Comparison of ENCODE assay signal across 8 cellular contexts in genomic region chr3:192916455-192917257, GRCh38. TPM values are rescaled to one million over a fixed set of nuclear protein-coding genes. Genes with fewer than 3 reads are reported as not detected.
DNase-seq lines count a peak whose midpoint lies in the region; ATAC-seq and TF ChIP-seq lines count a peak whose summit lies in the region.

No MANE protein-coding gene starts in this region.

- H3K4me1 ChIP-seq in mucosa of stomach (ENCODE audit: control insufficient read depth, insufficient read depth, low read length) (peaks cover 16% of the 10 kb centered on the region), upper lobe of right lung (peaks cover 11% of the 10 kb centered on the region)

- peaks cover 2% of the 10 kb centered on the region; the same call in 1 of the 2 replicates for H3K27me3 Mint-ChIP-seq in HFFc6 (ENCODE audit: insufficient read depth)
- peaks cover 17% of the 10 kb centered on the region for H3K27me3 Mint-ChIP-seq in activated T-helper 1 cell treated with anti-CD3 and anti-CD28 coated beads, Interleukin-12 subunit alpha, Interleukin-12 subunit beta, Interleukin-2, Interleukin-4 antibody, amounts not matched to agents 30 ng/mL and 10 ng/mL and 1 ng/mL, durations not matched to agents 14 hours and 24 hours and 36 hours (ENCODE audit: insufficient read depth)

- peak overlapping the region; percentile 98 for H3K27ac Mint-ChIP-seq in HFFc6
- peak overlapping the region; percentile 91 for H3K27ac Mint-ChIP-seq in activated T-helper 1 cell treated with anti-CD3 and anti-CD28 coated beads, Interleukin-12 subunit alpha, Interleukin-12 subunit beta, Interleukin-2, Interleukin-4 antibody, amounts not matched to agents 30 ng/mL and 10 ng/mL and 1 ng/mL, durations not matched to agents 14 hours and 24 hours and 36 hours

- H3K4me1 Mint-ChIP-seq in HFFc6 (ENCODE audit: low read depth) = peaks cover 57% of the 10 kb centered on the region
- H3K4me1 Mint-ChIP-seq in activated T-helper 1 cell treated with anti-CD3 and anti-CD28 coated beads, Interleukin-12 subunit alpha, Interleukin-12 subunit beta, Interleukin-2, Interleukin-4 antibody, amounts not matched to agents 30 ng/mL and 10 ng/mL and 1 ng/mL, durations not matched to agents 14 hours and 24 hours and 36 hours (ENCODE audit: low read depth) = peaks cover 52% of the 10 kb centered on the region

- peak overlapping the region; percentile 100 for H3K4me3 Mint-ChIP-seq in HFFc6
- peak overlapping the region; percentile 95 for H3K4me3 Mint-ChIP-seq in activated T-helper 1 cell treated with anti-CD3 and anti-CD28 coated beads, Interleukin-12 subunit alpha, Interleukin-12 subunit beta, Interleukin-2, Interleukin-4 antibody, amounts not matched to agents 30 ng/mL and 10 ng/mL and 1 ng/mL, durations not matched to agents 14 hours and 24 hours and 36 hours

- TF ChIP-seq CTCF in GM10266 (IDR thresholded peaks at IDR 0.05; ENCODE audit: control insufficient read depth, insufficient read depth, low read depth, missing control alignments) = peak; percentile 30
- TF ChIP-seq CTCF in HFFc6 (IDR thresholded peaks at IDR 0.05) = no peak
- no peak for TF ChIP-seq CTCF in upper lobe of right lung (IDR thresholded peaks at IDR 0.05)

- H3K36me3 Mint-ChIP-seq in HFFc6 (ENCODE audit: low read depth) = peaks cover 31% of the 10 kb centered on the region
- peaks cover 19% of the 10 kb centered on the region for H3K36me3 Mint-ChIP-seq in activated T-helper 1 cell treated with anti-CD3 and anti-CD28 coated beads, Interleukin-12 subunit alpha, Interleukin-12 subunit beta, Interleukin-2, Interleukin-4 antibody, amounts not matched to agents 30 ng/mL and 10 ng/mL and 1 ng/mL, durations not matched to agents 14 hours and 24 hours and 36 hours (ENCODE audit: low read depth)

- no peaks in the 10 kb centered on the region for H3K36me3 ChIP-seq in mucosa of stomach (ENCODE audit: control insufficient read depth, insufficient read depth, low read length)
- no peaks in the 10 kb centered on the region for H3K36me3 ChIP-seq in upper lobe of right lung

- H3K4me3 ChIP-seq in mucosa of stomach (ENCODE audit: low read length) (peak overlapping the region; percentile 96), upper lobe of right lung (peak overlapping the region; percentile 77)

- intact Hi-C loops in activated T-helper 1 cell treated with anti-CD3 and anti-CD28 coated beads, Interleukin-12 subunit alpha, Interleukin-12 subunit beta, Interleukin-2, Interleukin-4 antibody, amounts not matched to agents 30 ng/mL and 10 ng/mL and 1 ng/mL, durations not matched to agents 14 hours and 24 hours and 36 hours (cut with micrococcal nuclease) = loop anchor here (1.0 to 5.0 kb wide), 6 partner anchors 17 to 349 kb away; no protein-coding TSS in a partner anchor
- intact Hi-C loops in upper lobe of right lung (cut with DNase I) = no loop called here

- DNase-seq in GM10266 (ENCODE audit: extremely low spot score) (peak; percentile 69), HFFc6 (peak; percentile 63), NCI-H2227 (lab: John Stamatoyannopoulos, UW; ENCODE audit: unreplicated experiment) (peak; percentile 55), fibroblast of peridontal ligament (ENCODE audit: extremely low read depth) (peak; percentile 65), upper lobe of right lung (peak; percentile 83)
- DNase-seq in activated T-helper 1 cell treated with anti-CD3 and anti-CD28 coated beads, Interleukin-12 subunit alpha, Interleukin-12 subunit beta, Interleukin-2, Interleukin-4 antibody, amounts not matched to agents 30 ng/mL and 10 ng/mL and 1 ng/mL, durations not matched to agents 14 hours and 24 hours and 36 hours (ENCODE audit: low spot score) = peak; percentile 22

- no peaks in the 10 kb centered on the region for H3K27me3 ChIP-seq in mucosa of stomach (ENCODE audit: control insufficient read depth, insufficient read depth, low read length)
- no peaks in the 10 kb centered on the region for H3K27me3 ChIP-seq in upper lobe of right lung

- H3K9ac ChIP-seq in mucosa of stomach (ENCODE audit: low read length) = peak overlapping the region; percentile 86

- ATAC-seq in upper lobe of right lung (peak; percentile 65), HG03108 (IDR thresholded peaks at IDR 0.05; ENCODE audit: unreplicated experiment) (no peak)

- H3K9me3 ChIP-seq in mucosa of stomach (ENCODE audit: control insufficient read depth, low read length) (no peaks in the 10 kb centered on the region), upper lobe of right lung (no peaks in the 10 kb centered on the region)

- H3K27ac ChIP-seq in upper lobe of right lung = peak overlapping the region; percentile 87

- H3K9me3 Mint-ChIP-seq in HFFc6 = no peaks in the 10 kb centered on the region
- no peaks in the 10 kb centered on the region for H3K9me3 Mint-ChIP-seq in activated T-helper 1 cell treated with anti-CD3 and anti-CD28 coated beads, Interleukin-12 subunit alpha, Interleukin-12 subunit beta, Interleukin-2, Interleukin-4 antibody, amounts not matched to agents 30 ng/mL and 10 ng/mL and 1 ng/mL, durations not matched to agents 14 hours and 24 hours and 36 hours

RNA-seq across cellular contexts. Expression of gene MB21D2, which starts 1.0 kb away (rescaled TPM):
- 10 to 100 TPM; 17.2 to 20.9 (median 19.5) TPM for total RNA-seq in HFFc6 (2021; fragmentation: NEBNext Ultra II Directional; extraction: Animal tissue kit (Norgen Biotek cat#: 25700))
- 17.0 and 18.0 TPM in 2 replicates for total RNA-seq in activated T-helper 1 cell treated with anti-CD3 and anti-CD28 coated beads, Interleukin-12 subunit alpha, Interleukin-12 subunit beta, Interleukin-2, Interleukin-4 antibody, amounts not matched to agents 30 ng/mL and 10 ng/mL and 1 ng/mL, durations not matched to agents 14 hours and 24 hours and 36 hours
- total RNA-seq in upper lobe of right lung = 8.0 TPM

Comparison
In these comparisons a context has a peak if more than half of its experiments do, and no peak if none do; other contexts are left out.
1. DNase-seq: peak in every context shown above with its lines; median percentile 83 in upper lobe of right lung; 69 in GM10266; 65 in fibroblast of peridontal ligament; 63 in HFFc6; 55 in NCI-H2227; 22 in activated T-helper 1 cell treated with anti-CD3 and anti-CD28 coated beads, Interleukin-12 subunit alpha, Interleukin-12 subunit beta, Interleukin-2, Interleukin-4 antibody, amounts not matched to agents 30 ng/mL and 10 ng/mL and 1 ng/mL, durations not matched to agents 14 hours and 24 hours and 36 hours.